Comparison of ENCODE assay signal across 12 cellular contexts in genomic region chr2:100891911-100892642, GRCh38.
A peak's percentile ranks its signal among the peaks of the same experiment; 100 is the strongest.
DNase-seq lines count a peak whose midpoint lies in the region; ATAC-seq and TF ChIP-seq lines count a peak whose summit lies in the region.
"Had no signal": no experiment of that assay in that cellular context is flagged by ENCODE, and none has a peak within 500 bp of the region (broad histone marks: within the 10 kb centered on the region; RNA-seq: fewer than 3 reads in every experiment).

No MANE protein-coding gene starts in this region.

- intact Hi-C loops in HCT116 (cut with micrococcal nuclease), result no loop called here
- intact Hi-C loops in activated CD4-positive, alpha-beta memory T cell treated with anti-CD3 and anti-CD28 coated beads for 36 hours (cut with micrococcal nuclease), result no loop called here

- H2AFZ ChIP-seq in HCT116 (ENCODE audit: low read depth, low read length, poor library complexity, severe bottlenecking), result no peak overlapping the region
- H2AFZ ChIP-seq in smooth muscle cell (ENCODE audit: low read depth), result no peak overlapping the region

- H4K20me1 ChIP-seq in HCT116 (ENCODE audit: insufficient read depth), result no peaks in the 10 kb centered on the region
- H4K20me1 ChIP-seq in smooth muscle cell (ENCODE audit: low read depth), result no peaks in the 10 kb centered on the region

- no peak overlapping the region for H3K4me3 Mint-ChIP-seq in activated CD4-positive, alpha-beta memory T cell treated with anti-CD3 and anti-CD28 coated beads for 36 hours

- BruUV-seq in HCT116 (replicated peaks; lab: Mats Ljungman, UMichigan), result no TSS peak

- peak overlapping the region; percentile 6 for H3K9ac ChIP-seq in HCT116 (ENCODE audit: low read length)
- H3K9ac ChIP-seq in smooth muscle cell (ENCODE audit: low read depth), result peak overlapping the region; percentile 67

- H3K27me3 ChIP-seq in HCT116 (ENCODE audit: insufficient read depth, low read length) (no peaks in the 10 kb centered on the region), smooth muscle cell (ENCODE audit: low read depth) (no peaks in the 10 kb centered on the region), WERI-Rb-1 (ENCODE audit: insufficient read depth, low read depth, severe bottlenecking) (peaks cover 3% of the 10 kb centered on the region)

- H3K9me3 Mint-ChIP-seq in activated CD4-positive, alpha-beta memory T cell treated with anti-CD3 and anti-CD28 coated beads for 36 hours, result peaks cover 5% of the 10 kb centered on the region

- WGBS in smooth muscle cell (ENCODE audit: low lambda C conversion rate), result 61% methylated on average over 16 of the region's 16 CpGs

- no peaks in the 10 kb centered on the region for H3K79me2 ChIP-seq in HCT116 (ENCODE audit: insufficient read depth, low read length)
- no peaks in the 10 kb centered on the region for H3K79me2 ChIP-seq in smooth muscle cell (ENCODE audit: low read depth)

- H3K27ac Mint-ChIP-seq in activated CD4-positive, alpha-beta memory T cell treated with anti-CD3 and anti-CD28 coated beads for 36 hours, result no peak overlapping the region

- no peaks in the 10 kb centered on the region for H3K36me3 Mint-ChIP-seq in activated CD4-positive, alpha-beta memory T cell treated with anti-CD3 and anti-CD28 coated beads for 36 hours

- no peaks in the 10 kb centered on the region for H3K9me2 ChIP-seq in HCT116 (ENCODE audit: insufficient read depth)

- H3K4me2 ChIP-seq in HCT116 (ENCODE audit: low read length) (peak overlapping the region; percentile 66), smooth muscle cell (peak overlapping the region; percentile 59)

- H3K4me1 ChIP-seq in HCT116 (ENCODE audit: control insufficient read depth in 1 of 2, insufficient read depth in 2 of 2, low read length in 2 of 2) (peaks cover 45 to 66% of the 10 kb centered on the region in 2 experiments), smooth muscle cell (ENCODE audit: low read depth) (no peaks in the 10 kb centered on the region)

- peaks cover 14% of the 10 kb centered on the region for H3F3A ChIP-seq in smooth muscle cell (ENCODE audit: low read depth)

- H3K9me3 ChIP-seq in HCT116 (ENCODE audit: control insufficient read depth in 1 of 2, insufficient read depth in 1 of 2, low read depth in 1 of 2, low read length in 2 of 2) (no peaks in the 10 kb centered on the region), smooth muscle cell (replicated peaks; ENCODE audit: low read depth) (no peaks in the 10 kb centered on the region), WERI-Rb-1 (ENCODE audit: severe bottlenecking) (no peaks in the 10 kb centered on the region)

- H3K36me3 ChIP-seq in HCT116 (ENCODE audit: control insufficient read depth in 1 of 2, insufficient read depth in 2 of 2, low read length in 2 of 2) (no peaks in the 10 kb centered on the region), smooth muscle cell (ENCODE audit: low read depth) (no peaks in the 10 kb centered on the region), WERI-Rb-1 (no peaks in the 10 kb centered on the region)

- DNase-seq in HCT116 (ENCODE audit: low read depth, low spot score) (peak; percentile 65), SW480 (ENCODE audit: low spot score) (peak; percentile 50), fibroblast of pulmonary artery (ENCODE audit: low read depth) (peak; percentile 58), smooth muscle cell (lab: John Stamatoyannopoulos, UW; ENCODE audit: unreplicated experiment) (no peak), WERI-Rb-1 (no peak)
- no peak for DNase-seq in activated CD4-positive, alpha-beta memory T cell treated with anti-CD3 and anti-CD28 coated beads for 36 hours
- DNase-seq: activated effector memory CD4-positive, alpha-beta T cell treated with Interleukin-2 at 50 U/mL for 16 hours; effector CD8-positive, alpha-beta T cell; NCI-H2107 had no signal

- H3K4me1 Mint-ChIP-seq in activated CD4-positive, alpha-beta memory T cell treated with anti-CD3 and anti-CD28 coated beads for 36 hours (ENCODE audit: low read depth), result no peaks in the 10 kb centered on the region

- RAD21 ChIA-PET in HCT116 (lab: Charles Lee; ENCODE audit: low non-redundant PET in 1 of 2, low total read pairs in 2 of 2, uncharacterized antibody in 2 of 2, unreplicated experiment in 2 of 2), result no interaction called here

- H3K4me3 ChIP-seq in HCT116 (replicated peaks in 1 of 2; ENCODE audit: low read depth in 1 of 2, low read length in 2 of 2) (no peak overlapping the region), fibroblast of pulmonary artery (replicated peaks; ENCODE audit: low read depth, low read length) (no peak overlapping the region), smooth muscle cell (no peak overlapping the region), WERI-Rb-1 (ENCODE audit: low read depth, low read length) (no peak overlapping the region)

- H3K27me3 Mint-ChIP-seq in activated CD4-positive, alpha-beta memory T cell treated with anti-CD3 and anti-CD28 coated beads for 36 hours, result no peaks in the 10 kb centered on the region

- peak; percentile 66 for ATAC-seq in HCT116
- ATAC-seq in HG03196 (IDR thresholded peaks at IDR 0.05; ENCODE audit: unreplicated experiment), result no peak
- ATAC-seq in GM18868 (IDR thresholded peaks at IDR 0.05; ENCODE audit: unreplicated experiment), result no peak

- H3K27ac ChIP-seq in HCT116 (ENCODE audit: low read depth, low read length), result peak overlapping the region; percentile 6; the same call in 1 of the 2 replicates
- H3K27ac ChIP-seq in smooth muscle cell (ENCODE audit: low read depth), result peak overlapping the region; percentile 95
- no peak overlapping the region for H3K27ac ChIP-seq in WERI-Rb-1
- H3K27ac ChIP-seq: RWPE1 had no signal

- TF ChIP-seq CTCF in HCT116 (IDR thresholded peaks at IDR 0.05 in 2 of 3, conservative IDR thresholded peaks at IDR 0.05 in 1 of 3; ENCODE audit: borderline replicate concordance in 1 of 3, insufficient read depth in 1 of 3, low read depth in 2 of 3, low read length in 2 of 3), result no peak
- no peak for TF ChIP-seq CTCF in fibroblast of pulmonary artery (IDR thresholded peaks at IDR 0.05; ENCODE audit: low read length, missing control alignments)
- TF ChIP-seq CTCF in smooth muscle cell (IDR thresholded peaks at IDR 0.05; ENCODE audit: borderline replicate concordance, insufficient read depth, poor library complexity, severe bottlenecking), result no peak
- no peak for TF ChIP-seq CTCF in WERI-Rb-1 (IDR thresholded peaks at IDR 0.05; ENCODE audit: low read depth, low read length)

- no peak for TF ChIP-seq POLR2A in HCT116 (IDR thresholded peaks at IDR 0.05; ENCODE audit: borderline replicate concordance, extremely low read depth, insufficient read depth, insufficient read length)

- CTCF ChIA-PET in HCT116 (lab: Charles Lee), result no interaction called here
- CTCF ChIA-PET in activated CD4-positive, alpha-beta memory T cell treated with anti-CD3 and anti-CD28 coated beads for 36 hours (lab: Charles Lee), result no interaction called here

- TF ChIP-seq RAD21 in HCT116 (IDR thresholded peaks at IDR 0.05; ENCODE audit: low read depth), result no peak

- POLR2A ChIA-PET in HCT116 (lab: Charles Lee), result no interaction called here
- POLR2A ChIA-PET in activated CD4-positive, alpha-beta memory T cell treated with anti-CD3 and anti-CD28 coated beads for 36 hours (lab: Charles Lee), result no interaction called here

TF ChIP-seq in HCT116, 20 proteins besides CTCF, POLR2A, EP300 and RAD21:
- TF ChIP-seq FOSL1 (IDR thresholded peaks at IDR 0.05; ENCODE audit: low read depth) (peak; percentile 60; the same call in 1 of the 2 replicates), EZH2phosphoT487 (IDR thresholded peaks at IDR 0.05; ENCODE audit: borderline replicate concordance) (no peak), SIN3A (IDR thresholded peaks at IDR 0.05; ENCODE audit: low read depth) (no peak), SP1 (IDR thresholded peaks at IDR 0.05; ENCODE audit: low read depth) (peak; percentile 47), ZNF274 (IDR thresholded peaks at IDR 0.05; ENCODE audit: low read depth, low read length) (no peak), REST (IDR thresholded peaks at IDR 0.05; ENCODE audit: low read depth) (no peak), CEBPB (IDR thresholded peaks at IDR 0.05; ENCODE audit: low read depth) (peak; percentile 83), JUND (IDR thresholded peaks at IDR 0.05) (peak; percentile 62; the same call in 1 of the 2 replicates), CBX3 (IDR thresholded peaks at IDR 0.05; ENCODE audit: low read depth) (peak; percentile 58; the same call in 1 of the 2 replicates), TCF7L2 (IDR thresholded peaks at IDR 0.05; ENCODE audit: borderline replicate concordance, extremely low read depth, insufficient read depth, insufficient read length) (peak; percentile 67)

Comparison
In these comparisons a context has a peak if more than half of its experiments do, and no peak if none do; other contexts are left out.
1. DNase-seq: peak in HCT116 (single experiment), SW480 (single experiment) and fibroblast of pulmonary artery (single experiment); none in smooth muscle cell (single experiment), activated CD4-positive, alpha-beta memory T cell treated with anti-CD3 and anti-CD28 coated beads for 36 hours (single experiment) and WERI-Rb-1 (single experiment).